ENCODE assay signal across 1 cellular context in the genomic region with DNA sequence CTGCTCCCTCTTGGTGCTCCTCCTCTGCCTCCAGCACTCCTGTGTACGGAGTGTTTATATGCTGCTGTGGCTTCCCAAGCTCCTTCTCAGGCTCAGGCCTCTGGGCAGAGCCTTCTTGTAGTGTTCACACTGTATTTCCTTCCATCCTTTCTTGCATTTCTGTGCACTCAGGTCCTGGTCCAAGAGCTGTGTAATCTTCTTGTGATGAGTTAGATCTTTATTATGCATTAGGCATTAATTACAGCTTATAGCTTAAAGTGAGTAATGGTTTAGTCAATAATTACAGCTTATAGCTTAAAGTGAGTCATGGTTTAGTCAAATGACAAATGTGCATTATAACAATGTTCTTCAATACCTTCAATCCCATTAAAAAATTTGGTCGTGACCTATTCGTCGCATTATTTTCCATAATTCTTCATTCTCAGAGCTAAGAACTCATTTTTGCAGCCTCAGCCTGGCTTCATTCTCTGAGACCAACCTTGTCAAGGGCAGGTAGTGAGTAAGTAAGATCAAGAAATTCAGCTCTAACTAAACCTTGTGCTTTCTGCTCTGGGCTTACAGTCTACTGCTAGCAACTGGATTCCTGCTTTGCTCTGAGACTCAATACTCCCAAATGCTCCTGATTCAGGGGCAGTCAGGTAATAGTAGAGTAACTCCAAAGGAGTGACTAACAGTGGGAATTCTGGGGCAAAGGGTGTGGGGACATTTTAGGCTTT.
TF ChIP-seq lines count a peak whose summit lies in the region.

No MANE protein-coding gene starts in this region.

TF ChIP-seq in GM23338, 12 proteins besides CTCF, POLR2A, EP300 and RAD21:
- TF ChIP-seq, protein P1, sequence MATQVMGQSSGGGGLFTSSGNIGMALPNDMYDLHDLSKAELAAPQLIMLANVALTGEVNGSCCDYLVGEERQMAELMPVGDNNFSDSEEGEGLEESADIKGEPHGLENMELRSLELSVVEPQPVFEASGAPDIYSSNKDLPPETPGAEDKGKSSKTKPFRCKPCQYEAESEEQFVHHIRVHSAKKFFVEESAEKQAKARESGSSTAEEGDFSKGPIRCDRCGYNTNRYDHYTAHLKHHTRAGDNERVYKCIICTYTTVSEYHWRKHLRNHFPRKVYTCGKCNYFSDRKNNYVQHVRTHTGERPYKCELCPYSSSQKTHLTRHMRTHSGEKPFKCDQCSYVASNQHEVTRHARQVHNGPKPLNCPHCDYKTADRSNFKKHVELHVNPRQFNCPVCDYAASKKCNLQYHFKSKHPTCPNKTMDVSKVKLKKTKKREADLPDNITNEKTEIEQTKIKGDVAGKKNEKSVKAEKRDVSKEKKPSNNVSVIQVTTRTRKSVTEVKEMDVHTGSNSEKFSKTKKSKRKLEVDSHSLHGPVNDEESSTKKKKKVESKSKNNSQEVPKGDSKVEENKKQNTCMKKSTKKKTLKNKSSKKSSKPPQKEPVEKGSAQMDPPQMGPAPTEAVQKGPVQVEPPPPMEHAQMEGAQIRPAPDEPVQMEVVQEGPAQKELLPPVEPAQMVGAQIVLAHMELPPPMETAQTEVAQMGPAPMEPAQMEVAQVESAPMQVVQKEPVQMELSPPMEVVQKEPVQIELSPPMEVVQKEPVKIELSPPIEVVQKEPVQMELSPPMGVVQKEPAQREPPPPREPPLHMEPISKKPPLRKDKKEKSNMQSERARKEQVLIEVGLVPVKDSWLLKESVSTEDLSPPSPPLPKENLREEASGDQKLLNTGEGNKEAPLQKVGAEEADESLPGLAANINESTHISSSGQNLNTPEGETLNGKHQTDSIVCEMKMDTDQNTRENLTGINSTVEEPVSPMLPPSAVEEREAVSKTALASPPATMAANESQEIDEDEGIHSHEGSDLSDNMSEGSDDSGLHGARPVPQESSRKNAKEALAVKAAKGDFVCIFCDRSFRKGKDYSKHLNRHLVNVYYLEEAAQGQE (IDR thresholded peaks at IDR 0.05; ENCODE audit: unreplicated experiment) = no peak
- TF ChIP-seq JUNB (IDR thresholded peaks at IDR 0.05; ENCODE audit: unreplicated experiment) (no peak), ZNF331 (CRISPR knock-in tag; IDR thresholded peaks at IDR 0.05; ENCODE audit: low read depth) (no peak), EZH2phosphoT487 (IDR thresholded peaks at IDR 0.05; ENCODE audit: unreplicated experiment) (no peak), CREB1 (CRISPR knock-in tag; IDR thresholded peaks at IDR 0.05; ENCODE audit: low read depth) (no peak), EZH2 (IDR thresholded peaks at IDR 0.05; ENCODE audit: low read depth, unreplicated experiment) (no peak), ZNF114 (CRISPR knock-in tag; IDR thresholded peaks at IDR 0.05) (no peak), NANOG (IDR thresholded peaks at IDR 0.05; ENCODE audit: borderline replicate concordance) (no peak), POLR2AphosphoS5 (IDR thresholded peaks at IDR 0.05; ENCODE audit: low read depth) (no peak)
